In genomic region chr1:25657786-25658760, GRCh38 we compare ENCODE assay signal across 1 cellular context.
TF ChIP-seq lines count a peak whose summit lies in the region.

No MANE protein-coding gene starts in this region.

TF ChIP-seq in H1, 55 proteins besides CTCF, POLR2A, EP300 and RAD21:
- TF ChIP-seq KDM5A (IDR thresholded peaks at IDR 0.05; ENCODE audit: low read length) (no peak), ATF3 (IDR thresholded peaks at IDR 0.05; ENCODE audit: insufficient read depth, low read depth, low read length) (no peak)
